Comparison of ENCODE assay signal across 8 cellular contexts in the genomic region with DNA sequence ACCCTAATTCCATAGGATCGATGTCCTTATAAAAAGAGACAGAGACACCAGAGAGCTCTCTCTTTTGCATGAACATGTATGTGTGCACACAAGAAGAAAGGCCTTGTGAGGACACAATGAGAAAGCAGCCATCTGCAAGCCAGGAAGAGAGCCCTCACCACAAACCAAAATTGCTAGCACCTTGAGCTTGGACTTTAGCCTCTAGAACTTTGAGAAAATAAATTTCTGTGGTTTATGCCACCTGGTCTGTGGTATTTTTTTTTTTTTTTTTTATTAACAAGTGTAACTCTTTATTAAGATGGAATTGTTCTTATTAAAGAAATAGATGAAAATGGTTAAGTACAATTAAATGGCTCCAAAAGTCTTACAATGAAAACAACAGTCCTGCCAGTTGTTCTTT.
DNase-seq lines count a peak whose midpoint lies in the region; ATAC-seq and TF ChIP-seq lines count a peak whose summit lies in the region.
"Not testable (repeated sequence)": the region's sequence is repeated elsewhere in the genome, so short reads cannot be mapped to it uniquely, and the experiment has no call there.

No MANE protein-coding gene starts in this region.

- peaks cover 14% of the 10 kb centered on the region for H3K4me1 ChIP-seq in OCI-LY1 (ENCODE audit: insufficient read depth, low read length, severe bottlenecking)

- not testable (repeated sequence) for H3K4me1 Mint-ChIP-seq in stimulated activated naive B cell treated with anti-CD40 and anti-IgM and Interleukin-4, amounts not matched to agents 10 μg/mL and 1 μg/mL and 100 μg/mL, for 72 hours

- H3F3A ChIP-seq in OCI-LY1 (ENCODE audit: insufficient read depth, low read length) = not testable (repeated sequence)

- H3K9me2 ChIP-seq in OCI-LY1 (ENCODE audit: low read depth, low read length) = not testable (repeated sequence)

- not testable (repeated sequence) for H3K9me3 Mint-ChIP-seq in stimulated activated naive B cell treated with anti-CD40 and anti-IgM and Interleukin-4, amounts not matched to agents 10 μg/mL and 1 μg/mL and 100 μg/mL, for 72 hours

- not testable (repeated sequence) for H3K79me2 ChIP-seq in OCI-LY1 (ENCODE audit: insufficient read depth, low read length)

- not testable (repeated sequence) for H3K4me3 ChIP-seq in OCI-LY1 (ENCODE audit: low read depth, low read length, poor library complexity, severe bottlenecking)

- H3K27ac ChIP-seq in OCI-LY1 (ENCODE audit: low read depth, low read length, poor library complexity, severe bottlenecking) = peak overlapping the region; percentile 50

- ATAC-seq in GM18520 (IDR thresholded peaks at IDR 0.05; ENCODE audit: unreplicated experiment) (peak; percentile 91), GM19397 (IDR thresholded peaks at IDR 0.05; ENCODE audit: unreplicated experiment) (peak; percentile 96), GM21576 (IDR thresholded peaks at IDR 0.05; ENCODE audit: unreplicated experiment) (peak; percentile 83), HG02852 (IDR thresholded peaks at IDR 0.05; ENCODE audit: unreplicated experiment) (peak; percentile 86), HG03139 (IDR thresholded peaks at IDR 0.05; ENCODE audit: unreplicated experiment) (peak; percentile 86), HG03558 (IDR thresholded peaks at IDR 0.05; ENCODE audit: extremely low read depth, unreplicated experiment) (peak; percentile 71)
- ATAC-seq in stimulated activated naive B cell treated with anti-CD40 and anti-IgM and Interleukin-4, amounts not matched to agents 10 μg/mL and 1 μg/mL and 100 μg/mL, for 72 hours (replicated peaks) = peak; percentile 39 to 65

- H3K9me3 ChIP-seq in OCI-LY1 (ENCODE audit: low read length) = not testable (repeated sequence)

- DNase-seq in stimulated activated naive B cell treated with anti-CD40 and anti-IgM and Interleukin-4, amounts not matched to agents 10 μg/mL and 1 μg/mL and 100 μg/mL, for 72 hours = not testable (repeated sequence)

- not testable (repeated sequence) for H2AFZ ChIP-seq in OCI-LY1 (ENCODE audit: low read length)

- not testable (repeated sequence) for H3K4me2 ChIP-seq in OCI-LY1 (ENCODE audit: low read length)

- not testable (repeated sequence) for H3K9ac ChIP-seq in OCI-LY1 (ENCODE audit: low read length)

- H3K4me3 Mint-ChIP-seq in stimulated activated naive B cell treated with anti-CD40 and anti-IgM and Interleukin-4, amounts not matched to agents 10 μg/mL and 1 μg/mL and 100 μg/mL, for 72 hours = not testable (repeated sequence)

- H3K27me3 ChIP-seq in OCI-LY1 (ENCODE audit: insufficient read depth, low read length) = not testable (repeated sequence)

- TF ChIP-seq CTCF in OCI-LY1 (IDR thresholded peaks at IDR 0.05; ENCODE audit: low read length) = not testable (repeated sequence)

- H3K36me3 Mint-ChIP-seq in stimulated activated naive B cell treated with anti-CD40 and anti-IgM and Interleukin-4, amounts not matched to agents 10 μg/mL and 1 μg/mL and 100 μg/mL, for 72 hours = not testable (repeated sequence)

- peaks cover 17% of the 10 kb centered on the region for H3K36me3 ChIP-seq in OCI-LY1 (ENCODE audit: insufficient read depth, low read length)

- not testable (repeated sequence) for H4K20me1 ChIP-seq in OCI-LY1 (ENCODE audit: insufficient read depth, low read length)

- H3K27ac Mint-ChIP-seq in stimulated activated naive B cell treated with anti-CD40 and anti-IgM and Interleukin-4, amounts not matched to agents 10 μg/mL and 1 μg/mL and 100 μg/mL, for 72 hours = not testable (repeated sequence)

- not testable (repeated sequence) for H3K27me3 Mint-ChIP-seq in stimulated activated naive B cell treated with anti-CD40 and anti-IgM and Interleukin-4, amounts not matched to agents 10 μg/mL and 1 μg/mL and 100 μg/mL, for 72 hours
